Comparison of ENCODE assay signal across 1 cellular context in genomic region chrX:106619797-106620196, GRCh38.
TF ChIP-seq lines count a peak whose summit lies in the region.

No MANE protein-coding gene starts in this region.

TF ChIP-seq in WTC11, 78 proteins besides CTCF, POLR2A, EP300 and RAD21:
- TF ChIP-seq AR (CRISPR knock-in tag; IDR thresholded peaks at IDR 0.05), result no peak
- TF ChIP-seq CREM (CRISPR knock-in tag; IDR thresholded peaks at IDR 0.05), result no peak
- TF ChIP-seq SMAD4 (CRISPR knock-in tag; IDR thresholded peaks at IDR 0.05), result no peak
- no peak for TF ChIP-seq ZNF671 (CRISPR knock-in tag; IDR thresholded peaks at IDR 0.05)
